In the genomic region with DNA sequence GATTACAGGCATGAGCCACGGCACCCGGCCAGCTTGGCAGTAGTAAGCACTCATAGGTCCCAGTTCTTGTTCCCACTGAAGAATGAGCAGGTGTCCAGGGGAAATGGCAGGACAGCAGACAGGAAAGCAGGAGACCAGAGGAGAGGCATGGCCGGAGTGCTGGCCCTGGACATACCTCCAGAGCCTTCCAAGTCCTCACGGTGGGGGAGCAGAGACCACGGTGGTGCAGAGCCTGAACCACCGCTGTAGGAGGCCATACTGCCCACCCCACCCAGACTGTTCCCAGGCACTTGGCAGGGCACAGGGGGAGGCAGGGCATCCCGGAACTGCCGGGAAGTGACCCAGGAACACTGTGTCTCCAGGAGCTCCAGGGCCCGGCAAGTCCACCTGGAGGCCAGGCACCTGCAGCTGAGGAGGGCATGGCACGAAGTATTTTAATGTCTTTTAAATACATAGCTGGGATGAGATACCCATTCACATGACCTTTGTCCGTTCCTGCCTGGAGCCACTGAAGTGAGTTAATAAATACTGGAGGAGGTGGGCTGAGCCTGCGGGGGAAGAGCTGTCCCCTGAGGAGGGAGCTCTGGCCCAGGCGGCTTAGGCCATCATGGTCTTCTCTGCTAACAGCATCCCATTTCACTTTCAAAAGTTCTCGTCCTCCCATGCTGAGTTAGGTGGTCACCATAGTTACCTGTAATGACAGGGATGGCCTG, we compare ENCODE assay signal across 15 cellular contexts. TPM values are rescaled to one million over a fixed set of nuclear protein-coding genes. Genes with fewer than 3 reads are reported as not detected.
A peak's percentile ranks its signal among the peaks of the same experiment; 100 is the strongest.
DNase-seq lines count a peak whose midpoint lies in the region; ATAC-seq and TF ChIP-seq lines count a peak whose summit lies in the region.
"Had no signal": no experiment of that assay in that cellular context is flagged by ENCODE, and none has a peak within 500 bp of the region (broad histone marks: within the 10 kb centered on the region; RNA-seq: fewer than 3 reads in every experiment).

No MANE protein-coding gene starts in this region.

- H3K27me3 Mint-ChIP-seq in chondrocyte (ENCODE audit: low read depth) = peaks cover 6% of the 10 kb centered on the region

- intact Hi-C loops in PC-3 (cut with micrococcal nuclease) = no loop called here

- CTCF ChIA-PET in PC-3 (lab: Charles Lee) = interaction anchor here (0.6 kb wide), 1 partner anchor 239 kb away, joined by 3 read pairs; no protein-coding TSS in a partner anchor

- ATAC-seq in GM21528 (IDR thresholded peaks at IDR 0.05; ENCODE audit: low FRiP score, unreplicated experiment) (peak; percentile 11), PC-3 (peak; percentile 20; the same call in 1 of the 2 replicates), GM18909 (IDR thresholded peaks at IDR 0.05; ENCODE audit: poor library complexity, unreplicated experiment) (no peak)

- H3K79me1 ChIP-seq in mesendoderm (ENCODE audit: low read length) = no peaks in the 10 kb centered on the region

- POLR2A ChIA-PET in PC-3 (lab: Charles Lee; ENCODE audit: unreplicated experiment) = no interaction called here

- no peak overlapping the region for H2BK120ac ChIP-seq in mesendoderm (ENCODE audit: low read depth, low read length)

- no peak for TF ChIP-seq CTCF in PC-3 (conservative IDR thresholded peaks at IDR 0.05; ENCODE audit: low read depth, low read length)
- no peak for TF ChIP-seq CTCF in chondrocyte (IDR thresholded peaks at IDR 0.05)

- H3K9me2 ChIP-seq in PC-3 (replicated peaks; ENCODE audit: low read length) = no peaks in the 10 kb centered on the region

- no peak overlapping the region for H3K4me3 Mint-ChIP-seq in chondrocyte (ENCODE audit: unreplicated experiment)

- no peak overlapping the region for H4K8ac ChIP-seq in mesendoderm (ENCODE audit: low read depth, low read length)

- H3K4me3 ChIP-seq in PC-3 (ENCODE audit: low read length) (no peak overlapping the region), mesendoderm (ENCODE audit: low read length) (no peak overlapping the region)
- H3K4me3 ChIP-seq: BLaER1 treated with 17β-estradiol and CSF1 and Interleukin-3, amounts not matched to agents 10 nM and 100 nM had no signal

- H3K79me2 ChIP-seq in PC-3 (ENCODE audit: low read length) (no peaks in the 10 kb centered on the region), mesendoderm (ENCODE audit: control insufficient read depth, insufficient read depth, low read length) (no peaks in the 10 kb centered on the region)

- no peaks in the 10 kb centered on the region for H3K9me3 ChIP-seq in PC-3 (ENCODE audit: low read length)
- H3K9me3 ChIP-seq: BLaER1 treated with 17β-estradiol and CSF1 and Interleukin-3, amounts not matched to agents 10 nM and 100 nM had no signal

- peak; percentile 11 for DNase-seq in COLO668 (lab: John Stamatoyannopoulos, UW; ENCODE audit: unreplicated experiment)
- no peak for DNase-seq in PC-3
- peak; percentile 89 for DNase-seq in mesendoderm
- DNase-seq in activated gamma-delta T cell (lab: John Stamatoyannopoulos, UW) = no peak
- DNase-seq in chondrocyte (ENCODE audit: low spot score) = no peak
- DNase-seq in nucleus accumbens (lab: John Stamatoyannopoulos, UW) = no peak
- DNase-seq: GDM1; NCI-H1092; posterior cingulate gyrus; stimulated activated CD4-positive, alpha-beta T cell treated with anti-CD3 and anti-CD28 coated beads, Interleukin-4, amount 100 ng/mL, for 1 hour; stimulated activated naive CD4-positive, alpha-beta T cell treated with Interleukin-2 at 50 U/mL for 16 hours had no signal

- H3K18ac ChIP-seq in mesendoderm (ENCODE audit: low read length) = no peak overlapping the region

- no peaks in the 10 kb centered on the region for H3F3A ChIP-seq in PC-3 (ENCODE audit: low read length, unreplicated experiment)

- no peak overlapping the region for H3K27ac ChIP-seq in PC-3 (ENCODE audit: low read length)
- no peak overlapping the region for H3K27ac ChIP-seq in mesendoderm (ENCODE audit: low read depth, low read length)
- H3K27ac ChIP-seq: BLaER1 treated with 17β-estradiol and CSF1 and Interleukin-3, amounts not matched to agents 10 nM and 100 nM had no signal

- H3K27me3 ChIP-seq in PC-3 (ENCODE audit: low read length) (no peaks in the 10 kb centered on the region), mesendoderm (ENCODE audit: insufficient read depth, low read length, poor library complexity) (no peaks in the 10 kb centered on the region)
- H3K27me3 ChIP-seq: BLaER1 treated with 17β-estradiol and CSF1 and Interleukin-3, amounts not matched to agents 10 nM and 100 nM had no signal

- H3K23ac ChIP-seq in mesendoderm (ENCODE audit: low read length) = no peak overlapping the region

- H3K36me3 Mint-ChIP-seq in chondrocyte (ENCODE audit: low read depth) = peaks cover 5% of the 10 kb centered on the region

- H3K27ac Mint-ChIP-seq in chondrocyte (ENCODE audit: unreplicated experiment) = no peak overlapping the region

- H2AFZ ChIP-seq in PC-3 (ENCODE audit: low read length) = no peak overlapping the region

- WGBS in mesendoderm (ENCODE audit: extremely low coverage, insufficient coverage, low lambda C conversion rate) = no CpG with 5 or more reads among the region's 14 CpGs

- H3K9ac ChIP-seq in PC-3 (ENCODE audit: low read length) (no peak overlapping the region), mesendoderm (ENCODE audit: low read length) (no peak overlapping the region)
- H3K9ac ChIP-seq: BLaER1 treated with 17β-estradiol and CSF1 and Interleukin-3, amounts not matched to agents 10 nM and 100 nM had no signal

- no peak overlapping the region for H3K56ac ChIP-seq in mesendoderm (ENCODE audit: low read length)

- H2BK5ac ChIP-seq in mesendoderm (ENCODE audit: low read length) = no peak overlapping the region

- H2AK5ac ChIP-seq in mesendoderm (ENCODE audit: low read length) = no peak overlapping the region

- H2BK15ac ChIP-seq in mesendoderm (replicated peaks; ENCODE audit: low read depth) = no peak overlapping the region

- no peak overlapping the region for H4K5ac ChIP-seq in mesendoderm (ENCODE audit: low read length)

- H4K20me1 ChIP-seq in PC-3 (ENCODE audit: low read length) = no peaks in the 10 kb centered on the region

- H3K36me3 ChIP-seq in PC-3 (ENCODE audit: low read depth, low read length) (no peaks in the 10 kb centered on the region), mesendoderm (ENCODE audit: control insufficient read depth, insufficient read depth, low read length) (no peaks in the 10 kb centered on the region)

- H3K4me1 Mint-ChIP-seq in chondrocyte (ENCODE audit: low read depth) = no peaks in the 10 kb centered on the region

- H3K4me2 ChIP-seq in PC-3 (ENCODE audit: low read length) (no peak overlapping the region), mesendoderm (ENCODE audit: low read length) (no peak overlapping the region)

- H3K4me1 ChIP-seq in PC-3 (ENCODE audit: insufficient read depth, low read length) = no peaks in the 10 kb centered on the region
- no peaks in the 10 kb centered on the region for H3K4me1 ChIP-seq in mesendoderm (ENCODE audit: control insufficient read depth, low read depth, low read length)

- BruUV-seq in PC-3 (replicated peaks; lab: Mats Ljungman, UMichigan) = no TSS peak

- H3K9me3 Mint-ChIP-seq in chondrocyte (ENCODE audit: low read depth) = no peaks in the 10 kb centered on the region

- no peak overlapping the region for H3K4ac ChIP-seq in mesendoderm (ENCODE audit: low read depth, low read length)

RNA-seq across cellular contexts. Expression of gene TFCP2L1, which starts 49.7 kb away (rescaled TPM):
- total RNA-seq in PC-3 (2014; rRNA removed) = 2.4 and 3.5 TPM in 2 replicates
- 0.63 TPM for polyA plus RNA-seq in mesendoderm (2013, experiment 1 of 2)
- polyA plus RNA-seq in mesendoderm (2013, experiment 2 of 2) = 0.81 TPM
- total RNA-seq in chondrocyte = 0.02 TPM in 1 of 3 replicates, not detected in the others
- total RNA-seq: dermis microvascular lymphatic vessel endothelial cell had no signal

Comparison
In these comparisons a context has a peak if more than half of its experiments do, and no peak if none do; other contexts are left out.
1. DNase-seq: peak in COLO668 (single experiment) and mesendoderm (single experiment); none in PC-3 (single experiment), activated gamma-delta T cell (single experiment), chondrocyte (single experiment) and nucleus accumbens (0 of 56).